ENCODE assay signal across 13 cellular contexts in the genomic region with DNA sequence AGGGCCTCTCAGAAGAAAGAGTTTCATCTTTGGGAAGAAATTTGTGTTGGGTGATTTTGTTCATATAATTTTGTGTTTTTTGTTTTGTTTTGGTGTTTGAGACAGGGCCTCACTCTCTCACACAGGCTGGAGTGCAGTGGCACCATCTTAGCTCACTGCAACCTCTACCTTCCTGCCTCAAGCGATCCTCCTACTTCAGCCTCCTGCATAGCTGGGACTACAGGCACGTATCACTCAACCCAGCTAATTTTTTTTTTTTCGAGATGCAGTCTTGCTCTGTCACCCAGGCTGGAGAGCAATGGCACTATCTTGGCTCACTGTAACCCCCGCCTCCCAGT. TPM values are rescaled to one million over a fixed set of nuclear protein-coding genes. Genes with fewer than 3 reads are reported as not detected.
DNase-seq lines count a peak whose midpoint lies in the region; ATAC-seq, FAIRE-seq and TF ChIP-seq lines count a peak whose summit lies in the region.
"Had no signal": no experiment of that assay in that cellular context is flagged by ENCODE, and none has a peak within 500 bp of the region (broad histone marks: within the 10 kb centered on the region; RNA-seq: fewer than 3 reads in every experiment).

No MANE protein-coding gene starts in this region.

- H3K9me3 ChIP-seq in H9 (ENCODE audit: control insufficient read depth, low read depth, low read length) (no peaks in the 10 kb centered on the region), endothelial cell of umbilical vein (replicated peaks; ENCODE audit: control insufficient read depth, insufficient read depth, low read length) (no peaks in the 10 kb centered on the region), pancreas (no peaks in the 10 kb centered on the region), BE2C (no peaks in the 10 kb centered on the region)
- H3K9me3 ChIP-seq: thoracic aorta had no signal

- H2BK12ac ChIP-seq in H9 (ENCODE audit: insufficient read length, low read depth, low read length) = no peak overlapping the region

- H3K27me3 ChIP-seq in H9 (ENCODE audit: insufficient read depth, low read length) = no peaks in the 10 kb centered on the region
- no peaks in the 10 kb centered on the region for H3K27me3 ChIP-seq in endothelial cell of umbilical vein (ENCODE audit: control insufficient read depth in 2 of 2, insufficient read depth in 2 of 2, low read length in 2 of 2)
- H3K27me3 ChIP-seq in pancreas = no peaks in the 10 kb centered on the region
- H3K27me3 ChIP-seq in BE2C = no peaks in the 10 kb centered on the region

- H3K23me2 ChIP-seq in H9 (ENCODE audit: insufficient read length, low read depth, low read length, poor library complexity, severe bottlenecking) = peaks cover 5% of the 10 kb centered on the region

- no peaks in the 10 kb centered on the region for H3K79me1 ChIP-seq in H9 (ENCODE audit: insufficient read depth, low read depth, low read length, poor library complexity, severe bottlenecking)

- H4K20me1 ChIP-seq in H9 (ENCODE audit: control insufficient read depth, insufficient read depth, insufficient read length) (no peaks in the 10 kb centered on the region), endothelial cell of umbilical vein (replicated peaks; ENCODE audit: control insufficient read depth, extremely low read depth, insufficient read depth, low read length) (no peaks in the 10 kb centered on the region)

- H3K27ac ChIP-seq in H9 (ENCODE audit: insufficient read length, low read depth, low read length) = no peak overlapping the region
- H3K27ac ChIP-seq in endothelial cell of umbilical vein (ENCODE audit: insufficient read depth, low read depth, low read length) = no peak overlapping the region
- H3K27ac ChIP-seq in pancreas = peak overlapping the region; percentile 75 to 96 (median 84)
- H3K27ac ChIP-seq: thoracic aorta had no signal

- peaks cover 19% of the 10 kb centered on the region; the same call in 1 of the 2 replicates for H3K4me1 ChIP-seq in H9 (ENCODE audit: insufficient read depth, low read length)
- H3K4me1 ChIP-seq in endothelial cell of umbilical vein (ENCODE audit: control insufficient read depth, extremely low read depth, insufficient read depth, low read length) = peaks cover 17% of the 10 kb centered on the region
- H3K4me1 ChIP-seq in pancreas = peaks cover 8 to 30% (median 21%) of the 10 kb centered on the region in 3 donors
- no peaks in the 10 kb centered on the region for H3K4me1 ChIP-seq in BE2C

- H3K4me3 ChIP-seq in endothelial cell of umbilical vein (replicated peaks in 1 of 3; ENCODE audit: insufficient read depth in 1 of 3, low read depth in 1 of 3, low read length in 3 of 3) (no peak overlapping the region), pancreas (no peak overlapping the region), BE2C (ENCODE audit: low read depth, low read length) (no peak overlapping the region)

- no peak for ATAC-seq in pancreas

- no peak overlapping the region for H3K4ac ChIP-seq in H9 (ENCODE audit: low read depth, low read length)

- H4K5ac ChIP-seq in H9 (ENCODE audit: insufficient read length, low read depth, low read length) = no peak overlapping the region

- WGBS in H9 (ENCODE audit: extremely low coverage, insufficient read length, low lambda C conversion rate) = no CpG with 5 or more reads among the region's 4 CpGs
- WGBS in pancreas, 2 donors = 88 to 95% methylated on average over 4 of the region's 4 CpGs

- H3K56ac ChIP-seq in H9 (ENCODE audit: insufficient read length, low read depth, low read length) = no peak overlapping the region

- no peak overlapping the region for H4K91ac ChIP-seq in H9 (ENCODE audit: insufficient read length, low read depth, low read length)

- H2BK5ac ChIP-seq in H9 (ENCODE audit: insufficient read length, low read length) = no peak overlapping the region

- H3T11ph ChIP-seq in H9 (ENCODE audit: low read length) = no peak overlapping the region

- peaks cover 31 to 34% of the 10 kb centered on the region in 2 experiments for H3K4me1 Mint-ChIP-seq in H9
- peaks cover 2% of the 10 kb centered on the region for H3K4me1 Mint-ChIP-seq in activated naive CD4-positive, alpha-beta T cell treated with anti-CD3 and anti-CD28 coated beads, Interleukin-2, amount 10 ng/mL, durations not matched to agents 7 days and 5 days

- DNase-seq in H9 (no peak), OCI-M1 (lab: John Stamatoyannopoulos, UW) (peak; percentile 54), endothelial cell of umbilical vein (ENCODE audit: low read depth, low spot score) (no peak), pancreas (no peak), BE2C (no peak), GOT3 (lab: John Stamatoyannopoulos, UW) (no peak)
- no peak for DNase-seq in activated effector memory CD4-positive, alpha-beta T cell treated with Interleukin-2 at 50 U/mL for 16 hours
- no peak for DNase-seq in activated naive CD4-positive, alpha-beta T cell treated with anti-CD3 and anti-CD28 coated beads, Interleukin-2, amount 10 ng/mL, durations not matched to agents 7 days and 5 days
- DNase-seq: activated CD4-positive, alpha-beta T cell treated with anti-CD3 and anti-CD28 coated beads, Interleukin-2, amount 10 ng/mL, durations not matched to agents 24 days and 14 days; CD4-positive, alpha-beta memory T cell; NCI-H2029 treated with DMSO at 0.1 percent for 48 hours had no signal

- TF ChIP-seq POLR2A in endothelial cell of umbilical vein (IDR thresholded peaks at IDR 0.05; ENCODE audit: low read depth, low read length) = no peak

- H3K14ac ChIP-seq in H9 (ENCODE audit: insufficient read depth, low read length) = peak overlapping the region; percentile 26; the same call in 1 of the 2 replicates

- H3K4me3 Mint-ChIP-seq in H9 = peak overlapping the region in 1 of 2 experiments; percentile 68; a peak in 3 of 5 replicates
- H3K4me3 Mint-ChIP-seq in activated naive CD4-positive, alpha-beta T cell treated with anti-CD3 and anti-CD28 coated beads, Interleukin-2, amount 10 ng/mL, durations not matched to agents 7 days and 5 days = no peak overlapping the region
- H3K4me3 Mint-ChIP-seq: activated CD4-positive, alpha-beta T cell treated with anti-CD3 and anti-CD28 coated beads, Interleukin-2, amount 10 ng/mL, durations not matched to agents 24 days and 14 days; CD4-positive, alpha-beta memory T cell; memory B cell had no signal

- H3K36me3 Mint-ChIP-seq in H9 (ENCODE audit: insufficient read depth in 1 of 3, low read depth in 3 of 3) = no peaks in the 10 kb centered on the region
- no peaks in the 10 kb centered on the region for H3K36me3 Mint-ChIP-seq in activated naive CD4-positive, alpha-beta T cell treated with anti-CD3 and anti-CD28 coated beads, Interleukin-2, amount 10 ng/mL, durations not matched to agents 7 days and 5 days
- H3K36me3 Mint-ChIP-seq: CD4-positive, alpha-beta memory T cell; memory B cell had no signal

- dilution Hi-C loops in endothelial cell of umbilical vein (cut with MboI; ENCODE audit: extremely low pct_ligation_motif_present, low sequenced_read_pairs) = no loop called here

- no peak overlapping the region for H2AK5ac ChIP-seq in H9 (ENCODE audit: insufficient read length, low read length)

- H2BK15ac ChIP-seq in H9 (ENCODE audit: low read depth, low read length) = no peak overlapping the region

- H3K4me2 ChIP-seq in H9 (ENCODE audit: insufficient read depth, insufficient read length, low read length) = no peak overlapping the region
- no peak overlapping the region for H3K4me2 ChIP-seq in endothelial cell of umbilical vein (ENCODE audit: insufficient read depth, low read length)

- H3K9ac ChIP-seq in H9 (ENCODE audit: extremely low read depth, insufficient read length, low read length) = no peak overlapping the region
- no peak overlapping the region for H3K9ac ChIP-seq in endothelial cell of umbilical vein (replicated peaks; ENCODE audit: extremely low read depth, insufficient read depth, low read length)

- no peaks in the 10 kb centered on the region for H3K9me1 ChIP-seq in endothelial cell of umbilical vein (replicated peaks; ENCODE audit: control insufficient read depth, extremely low read depth, insufficient read depth, low read length)

- intact Hi-C loops in endothelial cell of umbilical vein (cut with micrococcal nuclease) (loop anchor here (1.0 kb wide), 1 partner anchor 9 kb away; no protein-coding TSS in a partner anchor), pancreas (cut with DNase I) (no loop called here)

- H2AFZ ChIP-seq in H9 (ENCODE audit: low read length) (no peak overlapping the region), endothelial cell of umbilical vein (ENCODE audit: low read depth, low read length) (peak overlapping the region; percentile 76)

- no peaks in the 10 kb centered on the region; the same call in 1 of the 2 replicates for H3K27me3 Mint-ChIP-seq in H9 (ENCODE audit: low read depth)
- peaks cover 14% of the 10 kb centered on the region for H3K27me3 Mint-ChIP-seq in activated naive CD4-positive, alpha-beta T cell treated with anti-CD3 and anti-CD28 coated beads, Interleukin-2, amount 10 ng/mL, durations not matched to agents 7 days and 5 days
- H3K27me3 Mint-ChIP-seq: activated CD4-positive, alpha-beta T cell treated with anti-CD3 and anti-CD28 coated beads, Interleukin-2, amount 10 ng/mL, durations not matched to agents 24 days and 14 days; CD4-positive, alpha-beta memory T cell; memory B cell had no signal

- H2BK120ac ChIP-seq in H9 (ENCODE audit: low read depth, low read length, poor library complexity, severe bottlenecking) = no peak overlapping the region

- TF ChIP-seq CTCF in H9 (conservative IDR thresholded peaks at IDR 0.05) (no peak), endothelial cell of umbilical vein (IDR thresholded peaks at IDR 0.05; ENCODE audit: extremely low read depth in 1 of 2, insufficient read depth in 1 of 2, low read depth in 1 of 2, low read length in 2 of 2) (no peak), pancreas (IDR thresholded peaks at IDR 0.05) (no peak), BE2C (IDR thresholded peaks at IDR 0.05; ENCODE audit: low read depth, low read length) (no peak)

- H2BK20ac ChIP-seq in H9 (ENCODE audit: low read depth, low read length, poor library complexity, severe bottlenecking) = no peak overlapping the region

- CTCF ChIA-PET in endothelial cell of umbilical vein (lab: Charles Lee) = interaction anchor here (4.1 kb wide), 1 partner anchor 52 kb away, joined by 25 read pairs; no protein-coding TSS in a partner anchor
- CTCF ChIA-PET in activated naive CD4-positive, alpha-beta T cell treated with anti-CD3 and anti-CD28 coated beads, Interleukin-2, amount 10 ng/mL, durations not matched to agents 7 days and 5 days (lab: Charles Lee) = no interaction called here

- no peak overlapping the region for H3K23ac ChIP-seq in H9 (ENCODE audit: insufficient read length, low read depth, low read length)

- H3K27ac Mint-ChIP-seq in H9 = peak overlapping the region; percentile 88 to 97 (median 95)
- no peak overlapping the region for H3K27ac Mint-ChIP-seq in activated naive CD4-positive, alpha-beta T cell treated with anti-CD3 and anti-CD28 coated beads, Interleukin-2, amount 10 ng/mL, durations not matched to agents 7 days and 5 days
- H3K27ac Mint-ChIP-seq: activated CD4-positive, alpha-beta T cell treated with anti-CD3 and anti-CD28 coated beads, Interleukin-2, amount 10 ng/mL, durations not matched to agents 24 days and 14 days; memory B cell had no signal

- BruUV-seq in endothelial cell of umbilical vein (replicated peaks; lab: Mats Ljungman, UMichigan) = no TSS peak

- FAIRE-seq in endothelial cell of umbilical vein (lab: Jason Lieb, UNC) = no peak
- no peak for FAIRE-seq in pancreas (lab: Jason Lieb, UNC)

- no peaks in the 10 kb centered on the region for H3K9me3 Mint-ChIP-seq in H9
- no peaks in the 10 kb centered on the region for H3K9me3 Mint-ChIP-seq in activated naive CD4-positive, alpha-beta T cell treated with anti-CD3 and anti-CD28 coated beads, Interleukin-2, amount 10 ng/mL, durations not matched to agents 7 days and 5 days
- H3K9me3 Mint-ChIP-seq: activated CD4-positive, alpha-beta T cell treated with anti-CD3 and anti-CD28 coated beads, Interleukin-2, amount 10 ng/mL, durations not matched to agents 24 days and 14 days; CD4-positive, alpha-beta memory T cell; memory B cell had no signal

- H3K18ac ChIP-seq in H9 (ENCODE audit: insufficient read length, low read depth, low read length) = no peak overlapping the region

- H3K36me3 ChIP-seq in endothelial cell of umbilical vein (ENCODE audit: control insufficient read depth in 2 of 2, extremely low read depth in 1 of 2, insufficient read depth in 2 of 2, low read length in 2 of 2) = no peaks in the 10 kb centered on the region
- no peaks in the 10 kb centered on the region for H3K36me3 ChIP-seq in pancreas
- no peaks in the 10 kb centered on the region for H3K36me3 ChIP-seq in BE2C
- H3K36me3 ChIP-seq: thoracic aorta had no signal

- no peak overlapping the region for H4K8ac ChIP-seq in H9 (replicated peaks; ENCODE audit: insufficient read length, low read depth, low read length)

- POLR2A ChIA-PET in endothelial cell of umbilical vein (lab: Charles Lee) = no interaction called here

- H3K79me2 ChIP-seq in H9 (ENCODE audit: insufficient read depth, low read length) (no peaks in the 10 kb centered on the region), endothelial cell of umbilical vein (ENCODE audit: control insufficient read depth, insufficient read depth, low read length) (no peaks in the 10 kb centered on the region)

RNA-seq across cellular contexts. Expression of gene PIK3CB, which starts 29.0 kb away (rescaled TPM):
- total RNA-seq in H9 (2021) = 33.0 and 35.6 TPM in 2 replicates
- total RNA-seq in endothelial cell of umbilical vein = 28.4 and 29.8 TPM in 2 replicates
- polyA plus RNA-seq in endothelial cell of umbilical vein = 6.2 and 9.0 TPM in 2 replicates
- polyA plus RNA-seq in endothelial cell of umbilical vein (2011; cell fraction: cytosol; rRNA removed) = 9.0 and 9.7 TPM in 2 replicates
- polyA plus RNA-seq in endothelial cell of umbilical vein (2011; cell fraction: nucleus; rRNA removed) = 12.2 and 16.6 TPM in 2 replicates
- 7.8 and 12.0 TPM in 2 replicates for polyA plus RNA-seq in endothelial cell of umbilical vein (2012)
- 13.0 and 13.7 TPM in 2 replicates for polyA minus RNA-seq in endothelial cell of umbilical vein
- 9.5 TPM for polyA minus RNA-seq in endothelial cell of umbilical vein (2011; cell fraction: cytosol; rRNA and poly(A)+ RNA removed)
- 32.1 and 36.8 TPM in 2 replicates for polyA minus RNA-seq in endothelial cell of umbilical vein (2011; cell fraction: nucleus; rRNA and poly(A)+ RNA removed)
- 10 to 100 TPM; 23.0 to 36.4 (median 25.4) TPM for total RNA-seq in pancreas
- polyA plus RNA-seq in pancreas = 1 to 10 TPM; 8.2 to 9.7 TPM
- polyA plus RNA-seq in BE2C (2012; ENCODE audit: insufficient read depth, insufficient read length, low read depth) = 12.9 TPM

Comparison
In these comparisons a context has a peak if more than half of its experiments do, and no peak if none do; other contexts are left out.
1. H3K27ac ChIP-seq: peak in pancreas (4 of 4); none in H9 (single experiment) and endothelial cell of umbilical vein (single experiment).